Comparison of ENCODE assay signal across 1 cellular context in genomic region chr14:101878222-101879211, GRCh38.
TF ChIP-seq lines count a peak whose summit lies in the region.

No MANE protein-coding gene starts in this region.

TF ChIP-seq in SK-N-SH treated with all-trans-retinoic acid at 6 μM for 48 hours, 23 proteins besides CTCF, POLR2A, EP300 and RAD21 (continued from another document):
- TF ChIP-seq POU6F1 (CRISPR knock-in tag; IDR thresholded peaks at IDR 0.05; ENCODE audit: borderline replicate concordance, low read depth) = no peak
- TF ChIP-seq TCF4 (CRISPR knock-in tag; IDR thresholded peaks at IDR 0.05; ENCODE audit: borderline replicate concordance) = no peak
- no peak for TF ChIP-seq GLIS3 (CRISPR knock-in tag; IDR thresholded peaks at IDR 0.05)
- no peak for TF ChIP-seq ISL1 (CRISPR knock-in tag; IDR thresholded peaks at IDR 0.05)
- no peak for TF ChIP-seq ESRRG (CRISPR knock-in tag; IDR thresholded peaks at IDR 0.05)
- no peak for TF ChIP-seq BACH2 (CRISPR knock-in tag; IDR thresholded peaks at IDR 0.05; ENCODE audit: borderline replicate concordance)
- no peak for TF ChIP-seq ZNF8 (CRISPR knock-in tag; IDR thresholded peaks at IDR 0.05)
- TF ChIP-seq ZFP3 (CRISPR knock-in tag; IDR thresholded peaks at IDR 0.05) = no peak
- no peak for TF ChIP-seq OSR1 (CRISPR knock-in tag; IDR thresholded peaks at IDR 0.05)
